1 cellular context compared by ENCODE assay signal in the genomic region with DNA sequence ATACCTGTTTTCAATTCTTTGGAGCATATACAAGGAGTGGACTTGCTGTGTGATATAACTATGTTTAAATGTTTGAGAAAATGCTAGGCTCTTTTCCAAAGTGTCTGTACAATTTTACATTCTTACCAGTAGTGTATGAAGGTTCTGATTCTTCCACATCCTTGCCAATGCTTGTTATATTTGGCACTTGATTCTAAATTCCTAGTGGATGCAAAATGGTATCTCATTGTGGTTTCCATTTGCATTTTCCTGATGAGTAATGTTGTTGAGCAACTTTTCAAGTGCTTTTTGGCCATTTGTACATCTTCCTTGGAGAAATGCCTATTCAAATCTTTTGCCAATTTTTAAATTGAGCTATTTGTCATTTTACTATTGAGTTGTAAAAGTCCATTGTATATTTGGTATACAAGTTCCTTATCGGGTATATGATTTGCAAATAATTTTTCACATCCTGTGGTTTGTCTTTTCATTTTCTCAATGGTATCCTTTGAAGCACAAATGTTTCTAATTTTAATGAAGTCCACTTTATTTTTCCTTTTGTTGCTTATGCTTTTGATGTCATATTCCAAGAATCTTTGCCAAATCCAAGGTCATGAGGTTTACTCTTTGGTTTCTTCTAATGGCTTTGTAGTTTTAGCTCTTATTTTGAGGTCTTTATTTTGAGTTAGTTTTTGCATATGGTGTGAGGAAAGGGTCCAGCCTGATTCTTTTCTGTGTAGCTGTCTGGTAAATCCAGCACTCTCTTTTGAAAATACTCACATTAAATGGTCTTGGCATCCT.
TF ChIP-seq lines count a peak whose summit lies in the region.

No MANE protein-coding gene starts in this region.

TF ChIP-seq in SK-N-SH, 30 proteins besides CTCF, POLR2A, EP300 and RAD21 (continued from another document):
- TF ChIP-seq NRF1 (IDR thresholded peaks at IDR 0.05; ENCODE audit: low read depth, low read length) (no peak), FOSL2 (IDR thresholded peaks at IDR 0.05; ENCODE audit: borderline replicate concordance, low read depth) (peak; percentile 94), EZH2phosphoT487 (IDR thresholded peaks at IDR 0.05; ENCODE audit: borderline replicate concordance, low read depth) (no peak), CHD2 (IDR thresholded peaks at IDR 0.05; ENCODE audit: low read length, partially characterized antibody) (no peak), RCOR1 (IDR thresholded peaks at IDR 0.05; ENCODE audit: low read length) (no peak), TAF1 (IDR thresholded peaks at IDR 0.05; ENCODE audit: borderline replicate concordance, low read depth, low read length) (no peak), GATA2 (CRISPR knock-in tag; IDR thresholded peaks at IDR 0.05) (no peak), MEF2A (IDR thresholded peaks at IDR 0.05; ENCODE audit: borderline replicate concordance, low read depth) (peak; percentile 68), ELF1 (IDR thresholded peaks at IDR 0.05) (no peak), NFIC (IDR thresholded peaks at IDR 0.05; ENCODE audit: borderline replicate concordance) (peak; percentile 100), RFX5 (IDR thresholded peaks at IDR 0.05; ENCODE audit: low read length) (no peak), FOXM1 (IDR thresholded peaks at IDR 0.05; ENCODE audit: low read depth) (peak; percentile 93; the same call in 1 of the 2 replicates), USF2 (IDR thresholded peaks at IDR 0.05; ENCODE audit: borderline replicate concordance, low read depth, low read length) (no peak), YY1 (IDR thresholded peaks at IDR 0.05; ENCODE audit: low read depth) (peak; percentile 69; the same call in 1 of the 2 replicates), MAX (IDR thresholded peaks at IDR 0.05; ENCODE audit: low read depth) (0 out of 2 replicates have a peak, but pooled peaks have one; percentile 57), REST (IDR thresholded peaks at IDR 0.05; ENCODE audit: low read depth, low read length) (no peak), FOXJ3 (CRISPR knock-in tag; IDR thresholded peaks at IDR 0.05) (no peak), SIN3A (IDR thresholded peaks at IDR 0.05; ENCODE audit: borderline replicate concordance, low read depth, low read length) (no peak), GABPA (IDR thresholded peaks at IDR 0.05; ENCODE audit: low read depth) (no peak), TCF12 (IDR thresholded peaks at IDR 0.05) (peak; percentile 97), SMC3 (IDR thresholded peaks at IDR 0.05; ENCODE audit: low read depth, low read length) (no peak), JUND (IDR thresholded peaks at IDR 0.05) (peak; percentile 93), RXRA (IDR thresholded peaks at IDR 0.05; ENCODE audit: borderline replicate concordance, low read depth) (peak; percentile 30; the same call in 1 of the 2 replicates), TEAD4 (IDR thresholded peaks at IDR 0.05; ENCODE audit: borderline replicate concordance, insufficient read depth) (peak; percentile 95)
- TF ChIP-seq, protein P1, sequence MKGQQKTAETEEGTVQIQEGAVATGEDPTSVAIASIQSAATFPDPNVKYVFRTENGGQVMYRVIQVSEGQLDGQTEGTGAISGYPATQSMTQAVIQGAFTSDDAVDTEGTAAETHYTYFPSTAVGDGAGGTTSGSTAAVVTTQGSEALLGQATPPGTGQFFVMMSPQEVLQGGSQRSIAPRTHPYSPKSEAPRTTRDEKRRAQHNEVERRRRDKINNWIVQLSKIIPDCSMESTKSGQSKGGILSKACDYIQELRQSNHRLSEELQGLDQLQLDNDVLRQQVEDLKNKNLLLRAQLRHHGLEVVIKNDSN (IDR thresholded peaks at IDR 0.05; ENCODE audit: borderline replicate concordance, low read depth) = no peak
- TF ChIP-seq, protein P2, sequence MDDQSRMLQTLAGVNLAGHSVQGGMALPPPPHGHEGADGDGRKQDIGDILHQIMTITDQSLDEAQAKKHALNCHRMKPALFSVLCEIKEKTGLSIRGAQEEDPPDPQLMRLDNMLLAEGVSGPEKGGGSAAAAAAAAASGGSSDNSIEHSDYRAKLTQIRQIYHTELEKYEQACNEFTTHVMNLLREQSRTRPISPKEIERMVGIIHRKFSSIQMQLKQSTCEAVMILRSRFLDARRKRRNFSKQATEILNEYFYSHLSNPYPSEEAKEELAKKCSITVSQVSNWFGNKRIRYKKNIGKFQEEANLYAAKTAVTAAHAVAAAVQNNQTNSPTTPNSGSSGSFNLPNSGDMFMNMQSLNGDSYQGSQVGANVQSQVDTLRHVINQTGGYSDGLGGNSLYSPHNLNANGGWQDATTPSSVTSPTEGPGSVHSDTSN (IDR thresholded peaks at IDR 0.05) = peak; percentile 89
- TF ChIP-seq, protein P3, sequence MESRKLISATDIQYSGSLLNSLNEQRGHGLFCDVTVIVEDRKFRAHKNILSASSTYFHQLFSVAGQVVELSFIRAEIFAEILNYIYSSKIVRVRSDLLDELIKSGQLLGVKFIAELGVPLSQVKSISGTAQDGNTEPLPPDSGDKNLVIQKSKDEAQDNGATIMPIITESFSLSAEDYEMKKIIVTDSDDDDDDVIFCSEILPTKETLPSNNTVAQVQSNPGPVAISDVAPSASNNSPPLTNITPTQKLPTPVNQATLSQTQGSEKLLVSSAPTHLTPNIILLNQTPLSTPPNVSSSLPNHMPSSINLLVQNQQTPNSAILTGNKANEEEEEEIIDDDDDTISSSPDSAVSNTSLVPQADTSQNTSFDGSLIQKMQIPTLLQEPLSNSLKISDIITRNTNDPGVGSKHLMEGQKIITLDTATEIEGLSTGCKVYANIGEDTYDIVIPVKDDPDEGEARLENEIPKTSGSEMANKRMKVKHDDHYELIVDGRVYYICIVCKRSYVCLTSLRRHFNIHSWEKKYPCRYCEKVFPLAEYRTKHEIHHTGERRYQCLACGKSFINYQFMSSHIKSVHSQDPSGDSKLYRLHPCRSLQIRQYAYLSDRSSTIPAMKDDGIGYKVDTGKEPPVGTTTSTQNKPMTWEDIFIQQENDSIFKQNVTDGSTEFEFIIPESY (IDR thresholded peaks at IDR 0.05; ENCODE audit: borderline replicate concordance, low read depth) = peak; percentile 68; the same call in 1 of the 2 replicates
